ENCODE assay signal across 1 cellular context in genomic region chr2:209344349-209344748, GRCh38.
TF ChIP-seq lines count a peak whose summit lies in the region.

No MANE protein-coding gene starts in this region.

TF ChIP-seq in HCT116, 20 proteins besides CTCF, POLR2A, EP300 and RAD21 (continued from another document):
- TF ChIP-seq MAX (IDR thresholded peaks at IDR 0.05) = no peak
- TF ChIP-seq CBX3 (IDR thresholded peaks at IDR 0.05; ENCODE audit: low read depth) = no peak
- no peak for TF ChIP-seq ATF3 (IDR thresholded peaks at IDR 0.05)
- no peak for TF ChIP-seq ZNF274 (IDR thresholded peaks at IDR 0.05; ENCODE audit: low read depth, low read length)
- no peak for TF ChIP-seq ZFX (IDR thresholded peaks at IDR 0.05)
- TF ChIP-seq REST (IDR thresholded peaks at IDR 0.05; ENCODE audit: low read depth) = no peak
- TF ChIP-seq EZH2phosphoT487 (IDR thresholded peaks at IDR 0.05; ENCODE audit: borderline replicate concordance) = no peak
